In the genomic region with DNA sequence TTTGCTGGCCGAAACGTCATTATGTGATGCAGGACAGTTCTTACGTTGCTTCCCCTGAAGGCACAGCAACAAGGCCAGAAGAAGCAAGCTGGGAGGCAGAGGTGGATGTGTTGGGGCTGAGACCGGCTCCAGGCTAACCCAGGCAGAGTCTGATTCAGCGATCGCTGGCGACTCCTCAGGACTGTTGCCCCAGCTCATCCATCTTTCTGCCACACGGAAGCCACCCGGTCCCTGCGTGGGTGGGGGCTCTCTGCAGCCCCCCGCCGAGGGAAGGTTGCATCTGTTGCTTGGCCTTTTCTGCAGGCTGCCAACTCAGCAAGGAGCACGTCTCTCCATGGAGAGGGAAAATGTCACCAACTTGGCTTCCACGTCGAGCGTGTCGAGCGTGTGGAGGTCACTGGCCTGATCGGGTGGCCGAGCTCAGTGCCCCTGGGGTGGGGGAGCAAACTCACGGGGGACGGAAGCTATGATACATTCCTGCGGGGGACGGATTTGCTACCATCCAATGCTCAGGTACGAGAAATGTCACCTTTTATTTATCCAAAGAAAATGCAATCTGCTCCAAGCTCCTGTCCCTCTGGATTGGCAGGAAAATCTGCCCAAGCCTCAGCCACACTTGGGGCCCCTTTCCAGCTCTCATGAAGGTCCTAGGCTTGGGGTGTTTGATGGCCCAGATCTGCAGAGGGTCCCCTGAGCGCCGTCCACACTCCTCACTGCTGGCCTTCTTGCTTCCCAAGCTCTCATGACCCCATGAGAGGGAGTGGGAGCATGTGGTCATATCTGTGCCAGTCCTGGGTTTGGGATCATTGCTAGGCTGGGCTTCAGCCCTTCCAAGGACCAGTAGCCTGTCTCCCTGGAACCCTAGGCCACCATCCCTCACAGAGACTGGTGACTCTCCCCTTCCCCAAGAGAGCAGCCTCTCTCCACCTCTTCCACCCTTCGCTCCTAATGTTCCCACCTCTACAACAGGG, we compare ENCODE assay signal across 1 cellular context.
TF ChIP-seq lines count a peak whose summit lies in the region.

No MANE protein-coding gene starts in this region.

TF ChIP-seq in HepG2, 621 proteins besides CTCF, POLR2A, EP300 and RAD21 (continued from another document):
- TF ChIP-seq LRRFIP1 (CRISPR knock-in tag; conservative IDR thresholded peaks at IDR 0.05) = no peak
- no peak for TF ChIP-seq MBNL3 (CRISPR knock-in tag; conservative IDR thresholded peaks at IDR 0.05)
- TF ChIP-seq ARID2 (CRISPR knock-in tag; IDR thresholded peaks at IDR 0.05; ENCODE audit: borderline replicate concordance) = no peak
- TF ChIP-seq, protein P1, sequence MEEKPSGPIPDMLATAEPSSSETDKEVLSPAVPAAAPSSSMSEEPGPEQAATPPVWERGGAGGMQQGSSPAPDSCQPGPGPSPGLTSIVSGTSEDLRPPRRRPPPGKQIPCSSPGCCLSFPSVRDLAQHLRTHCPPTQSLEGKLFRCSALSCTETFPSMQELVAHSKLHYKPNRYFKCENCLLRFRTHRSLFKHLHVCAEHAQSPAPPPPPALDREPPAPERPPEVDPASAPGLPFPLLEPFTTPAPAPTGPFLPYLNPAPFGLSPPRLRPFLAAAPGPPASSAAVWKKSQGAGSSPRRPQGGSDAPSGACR (CRISPR knock-in tag; IDR thresholded peaks at IDR 0.05) = no peak
- no peak for TF ChIP-seq ZNF567 (CRISPR knock-in tag; IDR thresholded peaks at IDR 0.05; ENCODE audit: borderline replicate concordance)
- TF ChIP-seq MZF1 (CRISPR knock-in tag; IDR thresholded peaks at IDR 0.05; ENCODE audit: borderline replicate concordance) = no peak
- TF ChIP-seq ZNF891 (CRISPR knock-in tag; IDR thresholded peaks at IDR 0.05) = no peak
- TF ChIP-seq, protein P2, sequence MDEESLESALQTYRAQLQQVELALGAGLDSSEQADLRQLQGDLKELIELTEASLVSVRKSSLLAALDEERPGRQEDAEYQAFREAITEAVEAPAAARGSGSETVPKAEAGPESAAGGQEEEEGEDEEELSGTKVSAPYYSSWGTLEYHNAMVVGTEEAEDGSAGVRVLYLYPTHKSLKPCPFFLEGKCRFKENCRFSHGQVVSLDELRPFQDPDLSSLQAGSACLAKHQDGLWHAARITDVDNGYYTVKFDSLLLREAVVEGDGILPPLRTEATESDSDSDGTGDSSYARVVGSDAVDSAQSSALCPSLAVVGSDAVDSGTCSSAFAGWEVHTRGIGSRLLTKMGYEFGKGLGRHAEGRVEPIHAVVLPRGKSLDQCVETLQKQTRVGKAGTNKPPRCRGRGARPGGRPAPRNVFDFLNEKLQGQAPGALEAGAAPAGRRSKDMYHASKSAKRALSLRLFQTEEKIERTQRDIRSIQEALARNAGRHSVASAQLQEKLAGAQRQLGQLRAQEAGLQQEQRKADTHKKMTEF (CRISPR knock-in tag; IDR thresholded peaks at IDR 0.05) = 0 out of 2 replicates have a peak, but pooled peaks have one; percentile 8
- 0 out of 2 replicates have a peak, but pooled peaks have one; percentile 27 for TF ChIP-seq EED (CRISPR knock-in tag; IDR thresholded peaks at IDR 0.05)
- TF ChIP-seq ZSCAN9 (CRISPR knock-in tag; IDR thresholded peaks at IDR 0.05; ENCODE audit: borderline replicate concordance) = no peak
- TF ChIP-seq ZFX (CRISPR knock-in tag; IDR thresholded peaks at IDR 0.05; ENCODE audit: low read depth) = no peak
- TF ChIP-seq, protein P3, sequence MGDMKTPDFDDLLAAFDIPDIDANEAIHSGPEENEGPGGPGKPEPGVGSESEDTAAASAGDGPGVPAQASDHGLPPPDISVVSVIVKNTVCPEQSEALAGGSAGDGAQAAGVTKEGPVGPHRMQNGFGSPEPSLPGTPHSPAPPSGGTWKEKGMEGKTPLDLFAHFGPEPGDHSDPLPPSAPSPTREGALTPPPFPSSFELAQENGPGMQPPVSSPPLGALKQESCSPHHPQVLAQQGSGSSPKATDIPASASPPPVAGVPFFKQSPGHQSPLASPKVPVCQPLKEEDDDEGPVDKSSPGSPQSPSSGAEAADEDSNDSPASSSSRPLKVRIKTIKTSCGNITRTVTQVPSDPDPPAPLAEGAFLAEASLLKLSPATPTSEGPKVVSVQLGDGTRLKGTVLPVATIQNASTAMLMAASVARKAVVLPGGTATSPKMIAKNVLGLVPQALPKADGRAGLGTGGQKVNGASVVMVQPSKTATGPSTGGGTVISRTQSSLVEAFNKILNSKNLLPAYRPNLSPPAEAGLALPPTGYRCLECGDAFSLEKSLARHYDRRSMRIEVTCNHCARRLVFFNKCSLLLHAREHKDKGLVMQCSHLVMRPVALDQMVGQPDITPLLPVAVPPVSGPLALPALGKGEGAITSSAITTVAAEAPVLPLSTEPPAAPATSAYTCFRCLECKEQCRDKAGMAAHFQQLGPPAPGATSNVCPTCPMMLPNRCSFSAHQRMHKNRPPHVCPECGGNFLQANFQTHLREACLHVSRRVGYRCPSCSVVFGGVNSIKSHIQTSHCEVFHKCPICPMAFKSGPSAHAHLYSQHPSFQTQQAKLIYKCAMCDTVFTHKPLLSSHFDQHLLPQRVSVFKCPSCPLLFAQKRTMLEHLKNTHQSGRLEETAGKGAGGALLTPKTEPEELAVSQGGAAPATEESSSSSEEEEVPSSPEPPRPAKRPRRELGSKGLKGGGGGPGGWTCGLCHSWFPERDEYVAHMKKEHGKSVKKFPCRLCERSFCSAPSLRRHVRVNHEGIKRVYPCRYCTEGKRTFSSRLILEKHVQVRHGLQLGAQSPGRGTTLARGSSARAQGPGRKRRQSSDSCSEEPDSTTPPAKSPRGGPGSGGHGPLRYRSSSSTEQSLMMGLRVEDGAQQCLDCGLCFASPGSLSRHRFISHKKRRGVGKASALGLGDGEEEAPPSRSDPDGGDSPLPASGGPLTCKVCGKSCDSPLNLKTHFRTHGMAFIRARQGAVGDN (CRISPR knock-in tag; IDR thresholded peaks at IDR 0.05) = peak; percentile 33
- TF ChIP-seq ZFP62 (CRISPR knock-in tag; IDR thresholded peaks at IDR 0.05) = no peak
